31 cellular contexts compared by ENCODE assay signal in genomic region chr6:169988769-169989550, GRCh38.
A peak's percentile ranks its signal among the peaks of the same experiment; 100 is the strongest.
DNase-seq lines count a peak whose midpoint lies in the region; ATAC-seq and TF ChIP-seq lines count a peak whose summit lies in the region.
"Had no signal": no experiment of that assay in that cellular context is flagged by ENCODE, and none has a peak within 500 bp of the region (broad histone marks: within the 10 kb centered on the region; RNA-seq: fewer than 3 reads in every experiment).

No MANE protein-coding gene starts in this region.

- no peak for TF ChIP-seq POLR2A in Peyer's patch (IDR thresholded peaks at IDR 0.05)

- ATAC-seq in HG02588 (IDR thresholded peaks at IDR 0.05; ENCODE audit: unreplicated experiment): no peak
- ATAC-seq: A549; psoas muscle; stimulated activated effector memory CD8-positive, alpha-beta T cell treated with anti-CD3 and anti-CD28 coated beads, Interleukin-12 subunit alpha, Interleukin-12 subunit beta, amount 100 ng/mL, for 72 hours; WTC11 had no signal

- no peak overlapping the region for H3K4me3 ChIP-seq in Peyer's patch
- no peak overlapping the region for H3K4me3 ChIP-seq in tibial artery
- H3K4me3 ChIP-seq: A549, ascending aorta, colonic mucosa, left ventricle myocardium inferior, psoas muscle, SJSA1 had no signal

- H3K36me3 ChIP-seq in Peyer's patch (no peaks in the 10 kb centered on the region), tibial artery (no peaks in the 10 kb centered on the region)
- H3K36me3 ChIP-seq: ascending aorta, colonic mucosa, left ventricle myocardium inferior, SJSA1 had no signal

- H3K4me1 ChIP-seq in Peyer's patch (peaks cover 0 to 2% (median 0%) of the 10 kb centered on the region in 4 donors), tibial artery (no peaks in the 10 kb centered on the region)
- H3K4me1 ChIP-seq: A549, ascending aorta, colonic mucosa, psoas muscle, SJSA1 had no signal

- peaks cover 25% of the 10 kb centered on the region for H3K4me1 Mint-ChIP-seq in activated CD4-positive, alpha-beta memory T cell treated with anti-CD3 and anti-CD28 coated beads for 36 hours (ENCODE audit: low read depth)
- H3K4me1 Mint-ChIP-seq: WTC11 had no signal

- TF ChIP-seq CTCF in Peyer's patch (IDR thresholded peaks at IDR 0.05) (no peak), tibial artery (IDR thresholded peaks at IDR 0.05) (no peak)

- H3K27me3 Mint-ChIP-seq in activated CD4-positive, alpha-beta memory T cell treated with anti-CD3 and anti-CD28 coated beads for 36 hours: no peaks in the 10 kb centered on the region

- CTCF ChIA-PET in activated CD4-positive, alpha-beta memory T cell treated with anti-CD3 and anti-CD28 coated beads for 36 hours (lab: Charles Lee): interaction anchor here (1.5 kb wide), 1 partner anchor 158 kb away, joined by 6 read pairs; no protein-coding TSS in a partner anchor

- H3K27me3 ChIP-seq in Peyer's patch (no peaks in the 10 kb centered on the region), tibial artery (peaks cover 0 to 3% of the 10 kb centered on the region in 2 donors)
- H3K27me3 ChIP-seq: ascending aorta, colonic mucosa, SJSA1 had no signal

- POLR2A ChIA-PET in activated CD4-positive, alpha-beta memory T cell treated with anti-CD3 and anti-CD28 coated beads for 36 hours (lab: Charles Lee): no interaction called here

- H3K27ac ChIP-seq in Peyer's patch: no peak overlapping the region
- H3K27ac ChIP-seq in tibial artery: no peak overlapping the region
- H3K27ac ChIP-seq: A549, ascending aorta, colonic mucosa, epithelial cell of prostate, left ventricle myocardium inferior, psoas muscle, SJSA1 had no signal

- H3K36me3 Mint-ChIP-seq in activated CD4-positive, alpha-beta memory T cell treated with anti-CD3 and anti-CD28 coated beads for 36 hours: no peaks in the 10 kb centered on the region
- H3K36me3 Mint-ChIP-seq: activated naive CD4-positive, alpha-beta T cell treated with anti-CD3 and anti-CD28 coated beads, Interleukin-2, amount 50 U/mL, for 72 hours; CD8-positive, alpha-beta memory T cell; WTC11 had no signal

- no peaks in the 10 kb centered on the region for H3K9me3 ChIP-seq in Peyer's patch
- no peaks in the 10 kb centered on the region for H3K9me3 ChIP-seq in tibial artery
- H3K9me3 ChIP-seq: A549, ascending aorta, colonic mucosa, left ventricle myocardium inferior, psoas muscle had no signal

- H3K27ac Mint-ChIP-seq in activated CD4-positive, alpha-beta memory T cell treated with anti-CD3 and anti-CD28 coated beads for 36 hours: no peak overlapping the region
- H3K27ac Mint-ChIP-seq: HFFc6; stimulated activated effector memory CD8-positive, alpha-beta T cell treated with anti-CD3 and anti-CD28 coated beads, Interleukin-12 subunit alpha, Interleukin-12 subunit beta, amount 100 ng/mL, for 72 hours had no signal

- H3K4me3 Mint-ChIP-seq in activated CD4-positive, alpha-beta memory T cell treated with anti-CD3 and anti-CD28 coated beads for 36 hours: no peak overlapping the region
- H3K4me3 Mint-ChIP-seq: HFFc6, WTC11 had no signal

- DNase-seq in activated effector memory CD4-positive, alpha-beta T cell treated with anti-CD3 and anti-CD28 coated beads, Interleukin-2, amount 50 U/mL, for 16 hours: peak; percentile 62
- no peak for DNase-seq in activated effector memory CD4-positive, alpha-beta T cell treated with Interleukin-2 at 50 U/mL for 16 hours
- DNase-seq in Peyer's patch (peak in 2 of 3 donors; percentile 39 to 41), mesenteric fat pad (ENCODE audit: low spot score) (peak; percentile 83), tibial artery (peak; percentile 8 to 56), activated gamma-delta T cell (lab: John Stamatoyannopoulos, UW) (no peak)
- DNase-seq in activated CD4-positive, alpha-beta memory T cell treated with anti-CD3 and anti-CD28 coated beads for 36 hours: no peak
- DNase-seq: colonic mucosa; effector memory CD4-positive, alpha-beta T cell; GOT3; HFFc6; left ventricle myocardium inferior; mesendoderm; NCI-H1048; NCI-H1694; NCI-H446; NCI-H774; nucleus accumbens; psoas muscle; stimulated activated CD4-positive, alpha-beta T cell treated with anti-CD3 and anti-CD28 coated beads, Interleukin-15, amount 100 ng/mL, for 24 hours; stimulated activated CD4-positive, alpha-beta T cell treated with anti-CD3 and anti-CD28 coated beads, Interleukin-4, amount 100 ng/mL, for 4 hours; T-helper 1 cell had no signal

- intact Hi-C loops in tibial artery (cut with DNase I; ENCODE audit: low total_unique reads): no loop called here
- intact Hi-C loops in activated CD4-positive, alpha-beta memory T cell treated with anti-CD3 and anti-CD28 coated beads for 36 hours (cut with micrococcal nuclease): no loop called here

- H3K9me3 Mint-ChIP-seq in activated CD4-positive, alpha-beta memory T cell treated with anti-CD3 and anti-CD28 coated beads for 36 hours: no peaks in the 10 kb centered on the region
- H3K9me3 Mint-ChIP-seq: activated naive CD4-positive, alpha-beta T cell treated with anti-CD3 and anti-CD28 coated beads, Interleukin-2, amount 50 U/mL, for 72 hours; CD8-positive, alpha-beta memory T cell; stimulated activated effector memory CD8-positive, alpha-beta T cell treated with anti-CD3 and anti-CD28 coated beads, Interleukin-12 subunit alpha, Interleukin-12 subunit beta, amount 100 ng/mL, for 72 hours had no signal

Comparison
In these comparisons a context has a peak if more than half of its experiments do, and no peak if none do; other contexts are left out.
1. DNase-seq: peak in activated effector memory CD4-positive, alpha-beta T cell treated with anti-CD3 and anti-CD28 coated beads, Interleukin-2, amount 50 U/mL, for 16 hours (single experiment), Peyer's patch (2 of 3), mesenteric fat pad (single experiment) and tibial artery (2 of 2); none in activated effector memory CD4-positive, alpha-beta T cell treated with Interleukin-2 at 50 U/mL for 16 hours (single experiment), activated CD4-positive, alpha-beta memory T cell treated with anti-CD3 and anti-CD28 coated beads for 36 hours (single experiment) and activated gamma-delta T cell (single experiment).